29 cellular contexts compared by ENCODE assay signal in the genomic region with DNA sequence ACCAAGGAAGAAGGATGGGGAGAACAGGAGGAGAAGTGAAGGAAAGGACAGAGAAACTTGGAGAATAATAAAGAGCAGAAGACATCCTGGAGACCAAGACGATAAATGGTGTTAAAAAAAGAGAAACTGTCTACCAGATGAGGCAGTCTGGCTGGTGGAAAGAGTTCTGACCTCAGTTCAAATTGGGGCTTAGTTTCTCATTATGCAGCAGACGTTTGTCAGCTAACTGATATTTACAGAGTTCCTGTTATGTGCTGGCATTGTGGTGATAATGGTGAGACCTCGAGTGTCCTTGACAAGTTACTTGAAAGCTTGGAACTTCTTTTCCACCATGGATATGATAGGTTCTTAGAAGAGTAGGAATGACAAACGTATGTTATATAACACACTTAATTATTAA.
"Had no signal": no experiment of that assay in that cellular context is flagged by ENCODE, and none has a peak within 500 bp of the region (broad histone marks: within the 10 kb centered on the region; RNA-seq: fewer than 3 reads in every experiment).

No MANE protein-coding gene starts in this region.

- H3K36me3 Mint-ChIP-seq: activated naive CD4-positive, alpha-beta T cell treated with anti-CD3 and anti-CD28 coated beads, Interleukin-2, amount 10 ng/mL, durations not matched to agents 7 days and 5 days; activated naive CD8-positive, alpha-beta T cell treated with anti-CD3 and anti-CD28 coated beads, Interleukin-2, amount 10 ng/mL, durations not matched to agents 7 days and 5 days; brain; natural killer cell treated with Interleukin-12 subunit alpha and Interleukin-12 subunit beta and Interleukin-15 and Interleukin-18, amount 100 ng/mL, for 72 hours had no signal

- H3K4me1 Mint-ChIP-seq: activated naive CD4-positive, alpha-beta T cell treated with anti-CD3 and anti-CD28 coated beads, Interleukin-2, amount 10 ng/mL, durations not matched to agents 7 days and 5 days; brain had no signal

- H3K4me3 ChIP-seq: ascending aorta, cardiac muscle cell, colonic mucosa, left ventricle myocardium inferior, lung, mucosa of descending colon, testis, transverse colon, uterus had no signal

- H3K36me3 ChIP-seq: ascending aorta, cardiac muscle cell, colonic mucosa, left ventricle myocardium inferior, transverse colon, uterus had no signal

- H3K27ac ChIP-seq: ascending aorta, cardiac muscle cell, colonic mucosa, epithelial cell of prostate, left ventricle myocardium inferior, testis, transverse colon, uterus had no signal

- H3K4me1 ChIP-seq: ascending aorta, colonic mucosa, testis, uterus had no signal

- H3K27ac Mint-ChIP-seq: activated CD4-positive, alpha-beta T cell treated with anti-CD3 and anti-CD28 coated beads for 36 hours; activated naive CD4-positive, alpha-beta T cell treated with anti-CD3 and anti-CD28 coated beads, Interleukin-2, amount 10 ng/mL, durations not matched to agents 7 days and 5 days; activated naive CD8-positive, alpha-beta T cell treated with anti-CD3 and anti-CD28 coated beads, Interleukin-2, amount 10 ng/mL, durations not matched to agents 7 days and 5 days; activated T-helper 1 cell treated with anti-CD3 and anti-CD28 coated beads, Interleukin-12 subunit alpha, Interleukin-12 subunit beta, Interleukin-2, Interleukin-4 antibody, amounts not matched to agents 30 ng/mL and 10 ng/mL and 1 ng/mL, durations not matched to agents 14 hours and 24 hours and 36 hours; brain; natural killer cell treated with Interleukin-12 subunit alpha and Interleukin-12 subunit beta and Interleukin-15 and Interleukin-18, amount 100 ng/mL, for 72 hours had no signal

- H3K9me3 ChIP-seq: ascending aorta, colonic mucosa, left ventricle myocardium inferior, mucosa of descending colon, testis, transverse colon, uterus had no signal

- FAIRE-seq: endometrium, islet of Langerhans had no signal

- ATAC-seq: activated CD4-positive, alpha-beta T cell treated with anti-CD3 and anti-CD28 coated beads for 36 hours; mucosa of descending colon; natural killer cell treated with Interleukin-12 subunit alpha and Interleukin-12 subunit beta and Interleukin-15 and Interleukin-18, amount 100 ng/mL, for 72 hours; right cardiac atrium had no signal

- H3K27me3 Mint-ChIP-seq: activated naive CD8-positive, alpha-beta T cell treated with anti-CD3 and anti-CD28 coated beads, Interleukin-2, amount 10 ng/mL, durations not matched to agents 7 days and 5 days; brain had no signal

- DNase-seq: activated CD4-positive, alpha-beta T cell treated with anti-CD3 and anti-CD28 coated beads for 36 hours; activated CD4-positive, alpha-beta T cell treated with anti-CD3 and anti-CD28 coated beads, Interleukin-2, amount 50 U/mL, for 4 hours; activated CD4-positive, CD25-positive, alpha-beta regulatory T cell; activated CD8-positive, alpha-beta memory T cell treated with anti-CD3 and anti-CD28 coated beads, Interleukin-2, amount 50 U/mL, for 4 hours; activated gamma-delta T cell; activated naive CD4-positive, alpha-beta T cell treated with anti-CD3 and anti-CD28 coated beads, Interleukin-2, amount 10 ng/mL, durations not matched to agents 7 days and 5 days; activated naive CD8-positive, alpha-beta T cell treated with anti-CD3 and anti-CD28 coated beads, Interleukin-2, amount 10 ng/mL, durations not matched to agents 7 days and 5 days; activated T-cell treated with anti-CD3 and anti-CD28 coated beads, Interleukin-2, amount 50 U/mL, for 1 hour; cerebellar nuclear complex; colonic mucosa; effector CD8-positive, alpha-beta T cell; left ventricle myocardium inferior; mucosa of descending colon; right cardiac atrium; stimulated activated CD4-positive, alpha-beta T cell treated with anti-CD3 and anti-CD28 coated beads, Interleukin-15, amount 100 ng/mL, for 24 hours; stimulated activated CD4-positive, alpha-beta T cell treated with anti-CD3 and anti-CD28 coated beads, Interleukin-2, amount 100 ng/mL, for 24 hours; stimulated activated naive CD4-positive, alpha-beta T cell treated with Interleukin-2 at 50 U/mL for 16 hours; testis; transverse colon; uterus had no signal

- H3K9me3 Mint-ChIP-seq: activated naive CD4-positive, alpha-beta T cell treated with anti-CD3 and anti-CD28 coated beads, Interleukin-2, amount 10 ng/mL, durations not matched to agents 7 days and 5 days; activated naive CD8-positive, alpha-beta T cell treated with anti-CD3 and anti-CD28 coated beads, Interleukin-2, amount 10 ng/mL, durations not matched to agents 7 days and 5 days; activated T-helper 1 cell treated with anti-CD3 and anti-CD28 coated beads, Interleukin-12 subunit alpha, Interleukin-12 subunit beta, Interleukin-2, Interleukin-4 antibody, amounts not matched to agents 30 ng/mL and 10 ng/mL and 1 ng/mL, durations not matched to agents 14 hours and 24 hours and 36 hours; brain; natural killer cell treated with Interleukin-12 subunit alpha and Interleukin-12 subunit beta and Interleukin-15 and Interleukin-18, amount 100 ng/mL, for 72 hours had no signal

- H3K4me3 Mint-ChIP-seq: activated CD4-positive, alpha-beta T cell treated with anti-CD3 and anti-CD28 coated beads for 36 hours; activated naive CD4-positive, alpha-beta T cell treated with anti-CD3 and anti-CD28 coated beads, Interleukin-2, amount 10 ng/mL, durations not matched to agents 7 days and 5 days; activated naive CD8-positive, alpha-beta T cell treated with anti-CD3 and anti-CD28 coated beads, Interleukin-2, amount 10 ng/mL, durations not matched to agents 7 days and 5 days; activated T-helper 1 cell treated with anti-CD3 and anti-CD28 coated beads, Interleukin-12 subunit alpha, Interleukin-12 subunit beta, Interleukin-2, Interleukin-4 antibody, amounts not matched to agents 30 ng/mL and 10 ng/mL and 1 ng/mL, durations not matched to agents 14 hours and 24 hours and 36 hours; brain; natural killer cell treated with Interleukin-12 subunit alpha and Interleukin-12 subunit beta and Interleukin-15 and Interleukin-18, amount 100 ng/mL, for 72 hours had no signal

- H3K27me3 ChIP-seq: ascending aorta, cardiac muscle cell, colonic mucosa, testis, transverse colon, uterus had no signal
